ENCODE assay signal across 3 cellular contexts in genomic region chrX:153113851-153114250, GRCh38. TPM values are rescaled to one million over a fixed set of nuclear protein-coding genes. Genes with fewer than 3 reads are reported as not detected.
"Had no signal": no experiment of that assay in that cellular context is flagged by ENCODE, and none has a peak within 500 bp of the region (broad histone marks: within the 10 kb centered on the region; RNA-seq: fewer than 3 reads in every experiment).

No MANE protein-coding gene starts in this region.

RNA-seq across cellular contexts. Expression of gene PNMA6A, which starts 41.6 kb away (rescaled TPM):
- polyA plus RNA-seq: immature natural killer cell had no signal

RNA-seq across cellular contexts. Expression of gene PNMA3, which starts 57.6 kb away (rescaled TPM):
- total RNA-seq: lung microvascular endothelial cell had no signal
- polyA plus RNA-seq: keratinocyte had no signal
